27 cellular contexts compared by ENCODE assay signal in the genomic region with DNA sequence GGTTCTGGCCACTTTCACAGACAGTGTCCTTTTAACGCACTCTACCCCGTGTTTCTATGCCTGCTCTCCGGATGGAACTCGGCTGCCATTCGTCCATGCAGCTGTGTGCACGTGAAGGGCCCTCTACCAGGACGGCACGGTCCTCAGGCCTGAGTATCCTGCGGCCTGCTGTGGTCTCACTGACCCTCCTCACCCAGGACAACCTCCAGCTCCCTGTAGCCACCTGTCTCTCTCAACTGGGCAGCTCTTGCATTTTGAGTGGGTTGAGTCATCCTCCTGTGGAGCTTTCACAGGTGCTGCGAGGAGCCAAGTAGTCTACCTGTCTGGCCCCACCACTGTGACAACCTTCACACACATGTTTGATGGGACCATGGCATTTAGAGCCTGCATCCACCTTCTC.
DNase-seq lines count a peak whose midpoint lies in the region; ATAC-seq, FAIRE-seq and TF ChIP-seq lines count a peak whose summit lies in the region.
"Had no signal": no experiment of that assay in that cellular context is flagged by ENCODE, and none has a peak within 500 bp of the region (broad histone marks: within the 10 kb centered on the region; RNA-seq: fewer than 3 reads in every experiment).

No MANE protein-coding gene starts in this region.

- no peak overlapping the region for H2AK5ac ChIP-seq in neuronal stem cell (ENCODE audit: low read depth, low read length)

- no peaks in the 10 kb centered on the region for H3K27me3 ChIP-seq in HepG2 (ENCODE audit: control insufficient read depth in 1 of 2, insufficient read depth in 2 of 2, low read length in 2 of 2)
- no peaks in the 10 kb centered on the region for H3K27me3 ChIP-seq in right lobe of liver
- H3K27me3 ChIP-seq in esophagus muscularis mucosa, result no peaks in the 10 kb centered on the region
- H3K27me3 ChIP-seq in neuronal stem cell (ENCODE audit: control insufficient read depth in 3 of 3, insufficient read depth in 3 of 3, low read depth in 1 of 3, low read length in 3 of 3), result no peaks in the 10 kb centered on the region
- H3K27me3 ChIP-seq: BE2C, BLaER1 had no signal

- CTCF ChIA-PET in HepG2 (lab: Yijun Ruan, JAX; ENCODE audit: low intra/inter-chr PET ratio, low total read pairs), result no interaction called here

- no peaks in the 10 kb centered on the region for H4K20me1 ChIP-seq in HepG2 (ENCODE audit: insufficient read depth, low read length)
- H4K20me1 ChIP-seq: BLaER1 had no signal

- H3K27ac ChIP-seq in HepG2 (ENCODE audit: extremely low read length, insufficient read depth, low read length) (no peak overlapping the region), right lobe of liver (no peak overlapping the region), esophagus muscularis mucosa (replicated peaks in 1 of 4) (no peak overlapping the region), neuronal stem cell (replicated peaks; ENCODE audit: low read length) (no peak overlapping the region)
- H3K27ac ChIP-seq: BLaER1 had no signal

- H3K4ac ChIP-seq in neuronal stem cell (ENCODE audit: low read length), result no peak overlapping the region

- H3K79me1 ChIP-seq in neuronal stem cell (ENCODE audit: low read depth, low read length), result no peaks in the 10 kb centered on the region

- ATAC-seq in HepG2 (no peak), right lobe of liver (no peak), GM21717 (IDR thresholded peaks at IDR 0.05; ENCODE audit: unreplicated experiment) (no peak), HG03175 (IDR thresholded peaks at IDR 0.05; ENCODE audit: unreplicated experiment) (no peak), GM18517 (IDR thresholded peaks at IDR 0.05; ENCODE audit: unreplicated experiment) (no peak)
- ATAC-seq: GM12878 had no signal

- TF ChIP-seq EP300 in HepG2 (IDR thresholded peaks at IDR 0.05; ENCODE audit: low read depth in 2 of 2, low read length in 2 of 2) (no peak), HepG2 (CRISPR knock-in tag; IDR thresholded peaks at IDR 0.05; ENCODE audit: borderline replicate concordance) (no peak), esophagus muscularis mucosa (IDR thresholded peaks at IDR 0.05) (no peak)

- intact Hi-C loops in HepG2 (cut with micrococcal nuclease; ENCODE audit: unreplicated experiment), result loop anchor here (10.0 kb wide), 1 partner anchor 554 kb away; no protein-coding TSS in a partner anchor
- intact Hi-C loops in right lobe of liver (cut with DNase I), result no loop called here
- intact Hi-C loops in esophagus muscularis mucosa (cut with DNase I), result no loop called here

- H3K9me3 ChIP-seq in HepG2 (ENCODE audit: low read length) (peaks cover 82% of the 10 kb centered on the region), right lobe of liver (no peaks in the 10 kb centered on the region), esophagus muscularis mucosa (no peaks in the 10 kb centered on the region), neuronal stem cell (replicated peaks in 1 of 2; ENCODE audit: control insufficient read depth in 2 of 2, insufficient read depth in 1 of 2, low read depth in 1 of 2, low read length in 2 of 2) (no peaks in the 10 kb centered on the region)
- H3K9me3 ChIP-seq: BE2C, BLaER1 had no signal

- H3K14ac ChIP-seq in neuronal stem cell (ENCODE audit: low read length), result no peak overlapping the region

- no peaks in the 10 kb centered on the region for H3K4me1 ChIP-seq in HepG2 (ENCODE audit: insufficient read depth, low read length)
- H3K4me1 ChIP-seq in right lobe of liver, result no peaks in the 10 kb centered on the region
- H3K4me1 ChIP-seq in esophagus muscularis mucosa, result no peaks in the 10 kb centered on the region
- no peaks in the 10 kb centered on the region for H3K4me1 ChIP-seq in neuronal stem cell (ENCODE audit: control insufficient read depth in 2 of 2, insufficient read depth in 1 of 2, low read depth in 1 of 2, low read length in 2 of 2)
- H3K4me1 ChIP-seq: BE2C, BLaER1 had no signal

- POLR2A ChIA-PET in HepG2 (lab: Yijun Ruan, JAX), result no interaction called here

- H2BK120ac ChIP-seq in neuronal stem cell (ENCODE audit: low read depth, low read length), result no peak overlapping the region

- TF ChIP-seq RAD21 in HepG2 (CRISPR knock-in tag; IDR thresholded peaks at IDR 0.05), result no peak

- H3K9ac ChIP-seq in HepG2 (ENCODE audit: insufficient read depth, low read depth, low read length), result no peak overlapping the region
- H3K9ac ChIP-seq in neuronal stem cell (ENCODE audit: low read depth, low read length, poor library complexity), result no peak overlapping the region
- H3K9ac ChIP-seq: BLaER1 had no signal

- peak overlapping the region; percentile 32 for H2BK15ac ChIP-seq in neuronal stem cell (ENCODE audit: low read length)

- no peak for TF ChIP-seq CTCF in HepG2 (CRISPR knock-in tag; IDR thresholded peaks at IDR 0.05)
- TF ChIP-seq CTCF in right lobe of liver (IDR thresholded peaks at IDR 0.05), result no peak
- no peak for TF ChIP-seq CTCF in esophagus muscularis mucosa (IDR thresholded peaks at IDR 0.05)

- H2AFZ ChIP-seq in HepG2 (ENCODE audit: low read length) (no peak overlapping the region), neuronal stem cell (ENCODE audit: low read length) (no peak overlapping the region)

- no peak overlapping the region for H4K91ac ChIP-seq in neuronal stem cell (ENCODE audit: low read depth, low read length, poor library complexity)

- BruUV-seq in HepG2 (replicated peaks; lab: Mats Ljungman, UMichigan), result no TSS peak

- no peak overlapping the region for H2BK12ac ChIP-seq in neuronal stem cell (ENCODE audit: low read length)

- no peak for FAIRE-seq in HepG2 (lab: Jason Lieb, UNC)
- FAIRE-seq: A204.1, GM12878, GM12892, GM18507 had no signal

- peak overlapping the region; percentile 19 for H2BK5ac ChIP-seq in neuronal stem cell (ENCODE audit: low read length)

- TF ChIP-seq POLR2A in HepG2 (IDR thresholded peaks at IDR 0.05; ENCODE audit: insufficient read depth in 1 of 2, low read depth in 2 of 2, low read length in 2 of 2), result no peak
- no peak for TF ChIP-seq POLR2A in right lobe of liver (IDR thresholded peaks at IDR 0.05)
- TF ChIP-seq POLR2A in esophagus muscularis mucosa (IDR thresholded peaks at IDR 0.05; ENCODE audit: low read depth), result no peak

- H3K36me3 ChIP-seq in HepG2 (replicated peaks in 1 of 2; ENCODE audit: control insufficient read depth in 1 of 2, insufficient read depth in 2 of 2, low read length in 2 of 2) (no peaks in the 10 kb centered on the region), right lobe of liver (no peaks in the 10 kb centered on the region), esophagus muscularis mucosa (no peaks in the 10 kb centered on the region), neuronal stem cell (replicated peaks in 1 of 2; ENCODE audit: control insufficient read depth in 2 of 2, insufficient read depth in 2 of 2, low read length in 2 of 2) (no peaks in the 10 kb centered on the region)
- H3K36me3 ChIP-seq: BE2C, BLaER1 had no signal

- WGBS in HepG2 (ENCODE audit: low lambda C conversion rate), result 20% methylated on average over 9 of the region's 10 CpGs
- 80% methylated on average over 3 of the region's 10 CpGs for WGBS in right lobe of liver (ENCODE audit: insufficient coverage, low coverage, low lambda C conversion rate, missing lambda C conversion rate)
- WGBS in esophagus muscularis mucosa, result 93% methylated on average over 10 of the region's 10 CpGs
- WGBS in neuronal stem cell (ENCODE audit: extremely low coverage in 2 of 2, insufficient read length in 2 of 2, insufficient replicate concordance in 1 of 2), 2 donors, result no CpG with 5 or more reads among the region's 10 CpGs

- H3K4me3 ChIP-seq in HepG2 (replicated peaks in 1 of 3; ENCODE audit: insufficient read depth in 1 of 3, low read depth in 2 of 3, low read length in 3 of 3) (no peak overlapping the region), right lobe of liver (no peak overlapping the region), esophagus muscularis mucosa (no peak overlapping the region), neuronal stem cell (ENCODE audit: low read length in 2 of 2) (no peak overlapping the region)
- H3K4me3 ChIP-seq: BLaER1, GM12878 had no signal

- no peaks in the 10 kb centered on the region for H3K79me2 ChIP-seq in HepG2 (ENCODE audit: insufficient read depth, low read length)

- no peak overlapping the region for H4K8ac ChIP-seq in neuronal stem cell (ENCODE audit: low read depth, low read length)

- DNase-seq in HepG2 (ENCODE audit: low spot score) (no peak), right lobe of liver (no peak), esophagus muscularis mucosa (ENCODE audit: extremely low spot score) (peak; percentile 87), neuronal stem cell (ENCODE audit: low spot score) (no peak)
- DNase-seq: 8988T; ACHN; BE2C; C1 segment of cervical spinal cord; CD4-positive, alpha-beta memory T cell; CD4-positive, CD25-positive, alpha-beta regulatory T cell; CD8-positive, alpha-beta memory T cell; COR-L47; DMS 273 treated with DMSO at 0.1 percent for 48 hours; DMS153; DMS53; DMS79; DND-41; EL; GDM1 had no signal

- in situ Hi-C loops in HepG2 (cut with HindIII; ENCODE audit: extremely low pct_ligation_motif_present, low pct_unique_long_range_greater_than_20kb), result no loop called here

- no peak overlapping the region for H3K4me2 ChIP-seq in HepG2 (ENCODE audit: low read depth, low read length)
- H3K4me2 ChIP-seq in neuronal stem cell (ENCODE audit: insufficient read depth, low read length, poor library complexity, severe bottlenecking), result no peak overlapping the region
- H3K4me2 ChIP-seq: BLaER1 had no signal

- H3K23ac ChIP-seq in neuronal stem cell (ENCODE audit: low read depth, low read length, poor library complexity), result no peak overlapping the region

- H3K18ac ChIP-seq in neuronal stem cell (ENCODE audit: low read length), result no peak overlapping the region

TF ChIP-seq in HepG2, 621 proteins besides CTCF, POLR2A, EP300 and RAD21:
- 0 out of 2 replicates have a peak, but pooled peaks have one; percentile 22 for TF ChIP-seq ZNF317 (CRISPR knock-in tag; IDR thresholded peaks at IDR 0.05)
- no peak for TF ChIP-seq ZNF598 (CRISPR knock-in tag; IDR thresholded peaks at IDR 0.05; ENCODE audit: borderline replicate concordance)
TF ChIP-seq in HepG2: peak in this region for 1.
